1 cellular context compared by ENCODE assay signal in genomic region chrX:40880712-40881111, GRCh38.
TF ChIP-seq lines count a peak whose summit lies in the region.

No MANE protein-coding gene starts in this region.

TF ChIP-seq in H1, 55 proteins besides CTCF, POLR2A, EP300 and RAD21:
- TF ChIP-seq TCF12 (IDR thresholded peaks at IDR 0.05; ENCODE audit: low read depth, low read length) (no peak), JUN (IDR thresholded peaks at IDR 0.05; ENCODE audit: low read depth, low read length) (no peak), SIRT6 (IDR thresholded peaks at IDR 0.05; ENCODE audit: low read length) (no peak), MAFK (IDR thresholded peaks at IDR 0.05; ENCODE audit: low read depth, low read length) (no peak), HDAC2 (IDR thresholded peaks at IDR 0.05; ENCODE audit: borderline replicate concordance in 1 of 2, low read depth in 2 of 2, low read length in 2 of 2) (no peak), SRF (IDR thresholded peaks at IDR 0.05; ENCODE audit: low read depth, low read length) (no peak)
TF ChIP-seq in H1: peak in this region for 0.
